Comparison of ENCODE assay signal across 16 cellular contexts in genomic region chr9:111601237-111602018, GRCh38. TPM values are rescaled to one million over a fixed set of nuclear protein-coding genes. Genes with fewer than 3 reads are reported as not detected.
DNase-seq lines count a peak whose midpoint lies in the region; ATAC-seq and TF ChIP-seq lines count a peak whose summit lies in the region.
"Had no signal": no experiment of that assay in that cellular context is flagged by ENCODE, and none has a peak within 500 bp of the region (broad histone marks: within the 10 kb centered on the region; RNA-seq: fewer than 3 reads in every experiment).

No MANE protein-coding gene starts in this region.

- peak overlapping the region; percentile 27 for H3K4me3 ChIP-seq in endodermal cell (ENCODE audit: low read length)
- H3K4me3 ChIP-seq in right cardiac atrium (ENCODE audit: low read length) = no peak overlapping the region
- H3K4me3 ChIP-seq in right atrium auricular region = no peak overlapping the region

- ATAC-seq in right cardiac atrium = no peak
- no peak for ATAC-seq in HG03342 (IDR thresholded peaks at IDR 0.05; ENCODE audit: unreplicated experiment)
- ATAC-seq: activated CD8-positive, alpha-beta T cell treated with anti-CD3 and anti-CD28 coated beads, Interleukin-2, amount 10 ng/mL, durations not matched to agents 7 days and 5 days; CD8-positive, alpha-beta T cell had no signal

- H3K9ac ChIP-seq in endodermal cell (ENCODE audit: extremely low read depth, low read length, poor library complexity, severe bottlenecking) = no peak overlapping the region

- H3K36me3 ChIP-seq in endodermal cell (ENCODE audit: control insufficient read depth, insufficient read depth, low read length) (peaks cover 11% of the 10 kb centered on the region), right atrium auricular region (peaks cover 2% of the 10 kb centered on the region)

- no peak overlapping the region for H3K4me3 Mint-ChIP-seq in endodermal cell
- H3K4me3 Mint-ChIP-seq in activated T-helper 2 cell treated with anti-CD3 and anti-CD28 coated beads, Interferon-gamma antibody, Interleukin-2, Interleukin-4, amounts not matched to agents 10 μg/mL and 5 μg/mL and 100 μg/mL, durations not matched to agents 14 hours and 24 hours and 36 hours (ENCODE audit: low read depth) = no peak overlapping the region
- H3K4me3 Mint-ChIP-seq: activated CD8-positive, alpha-beta T cell treated with anti-CD3 and anti-CD28 coated beads, Interleukin-2, amount 10 ng/mL, durations not matched to agents 7 days and 5 days; CD8-positive, alpha-beta T cell had no signal

- no peak overlapping the region for H3K27ac ChIP-seq in endodermal cell (ENCODE audit: low read depth, low read length)
- H3K27ac ChIP-seq in right cardiac atrium (ENCODE audit: low read length) = no peak overlapping the region
- H3K27ac ChIP-seq in right atrium auricular region = no peak overlapping the region

- H3K27me3 Mint-ChIP-seq in endodermal cell (ENCODE audit: insufficient read depth) = no peaks in the 10 kb centered on the region
- H3K27me3 Mint-ChIP-seq in activated T-helper 2 cell treated with anti-CD3 and anti-CD28 coated beads, Interferon-gamma antibody, Interleukin-2, Interleukin-4, amounts not matched to agents 10 μg/mL and 5 μg/mL and 100 μg/mL, durations not matched to agents 14 hours and 24 hours and 36 hours (ENCODE audit: low read depth) = peaks cover 39% of the 10 kb centered on the region

- H3K27ac Mint-ChIP-seq in endodermal cell = no peak overlapping the region
- H3K27ac Mint-ChIP-seq in activated T-helper 2 cell treated with anti-CD3 and anti-CD28 coated beads, Interferon-gamma antibody, Interleukin-2, Interleukin-4, amounts not matched to agents 10 μg/mL and 5 μg/mL and 100 μg/mL, durations not matched to agents 14 hours and 24 hours and 36 hours = no peak overlapping the region
- H3K27ac Mint-ChIP-seq: activated CD8-positive, alpha-beta T cell treated with anti-CD3 and anti-CD28 coated beads, Interleukin-2, amount 10 ng/mL, durations not matched to agents 7 days and 5 days; CD8-positive, alpha-beta T cell had no signal

- H3K27me3 ChIP-seq in endodermal cell (ENCODE audit: control insufficient read depth, insufficient read depth, low read length, poor library complexity, severe bottlenecking) (no peaks in the 10 kb centered on the region), right cardiac atrium (ENCODE audit: control insufficient read depth, insufficient read depth) (no peaks in the 10 kb centered on the region), right atrium auricular region (no peaks in the 10 kb centered on the region)

- intact Hi-C loops in right cardiac atrium (cut with DNase I) = no loop called here
- intact Hi-C loops in activated T-helper 2 cell treated with anti-CD3 and anti-CD28 coated beads, Interferon-gamma antibody, Interleukin-2, Interleukin-4, amounts not matched to agents 10 μg/mL and 5 μg/mL and 100 μg/mL, durations not matched to agents 14 hours and 24 hours and 36 hours (cut with micrococcal nuclease) = no loop called here

- WGBS in endodermal cell (ENCODE audit: insufficient coverage in 1 of 2, insufficient read length in 1 of 2), 2 experiments = 87 to 90% methylated on average over 6 to 10 of the region's 10 CpGs
- WGBS in right cardiac atrium = 68% methylated on average over 10 of the region's 10 CpGs

- H3K36me3 Mint-ChIP-seq in endodermal cell (ENCODE audit: low read depth) = peaks cover 14% of the 10 kb centered on the region
- no peaks in the 10 kb centered on the region for H3K36me3 Mint-ChIP-seq in activated T-helper 2 cell treated with anti-CD3 and anti-CD28 coated beads, Interferon-gamma antibody, Interleukin-2, Interleukin-4, amounts not matched to agents 10 μg/mL and 5 μg/mL and 100 μg/mL, durations not matched to agents 14 hours and 24 hours and 36 hours (ENCODE audit: low read depth)
- H3K36me3 Mint-ChIP-seq: CD8-positive, alpha-beta T cell had no signal

- H3K9me3 ChIP-seq in endodermal cell (ENCODE audit: control insufficient read depth, low read length) (peaks cover 9% of the 10 kb centered on the region), right cardiac atrium (ENCODE audit: control insufficient read depth, low read length) (no peaks in the 10 kb centered on the region), right atrium auricular region (no peaks in the 10 kb centered on the region)

- peaks cover 7% of the 10 kb centered on the region for H3K4me1 ChIP-seq in endodermal cell (ENCODE audit: control insufficient read depth, insufficient read depth, low read length)
- H3K4me1 ChIP-seq in right cardiac atrium (ENCODE audit: control insufficient read depth, insufficient read depth, low read length) = no peaks in the 10 kb centered on the region
- peaks cover 0 to 6% of the 10 kb centered on the region in 2 donors for H3K4me1 ChIP-seq in right atrium auricular region

- peaks cover 18% of the 10 kb centered on the region for H3K9me3 Mint-ChIP-seq in endodermal cell
- no peaks in the 10 kb centered on the region for H3K9me3 Mint-ChIP-seq in activated T-helper 2 cell treated with anti-CD3 and anti-CD28 coated beads, Interferon-gamma antibody, Interleukin-2, Interleukin-4, amounts not matched to agents 10 μg/mL and 5 μg/mL and 100 μg/mL, durations not matched to agents 14 hours and 24 hours and 36 hours
- H3K9me3 Mint-ChIP-seq: CD8-positive, alpha-beta T cell had no signal

- peaks cover 44% of the 10 kb centered on the region for H3K4me1 Mint-ChIP-seq in endodermal cell
- peaks cover 18% of the 10 kb centered on the region for H3K4me1 Mint-ChIP-seq in activated T-helper 2 cell treated with anti-CD3 and anti-CD28 coated beads, Interferon-gamma antibody, Interleukin-2, Interleukin-4, amounts not matched to agents 10 μg/mL and 5 μg/mL and 100 μg/mL, durations not matched to agents 14 hours and 24 hours and 36 hours (ENCODE audit: low read depth)

- peak; percentile 4 for DNase-seq in CD1c-positive myeloid dendritic cell (ENCODE audit: extremely low spot score)
- peak; percentile 20 for DNase-seq in LoVo (ENCODE audit: low spot score)
- no peak for DNase-seq in endodermal cell
- DNase-seq in myocyte (ENCODE audit: low read depth) = peak; percentile 32
- DNase-seq in right cardiac atrium = no peak
- no peak for DNase-seq in right atrium auricular region (ENCODE audit: low spot score)
- DNase-seq in activated T-helper 2 cell treated with anti-CD3 and anti-CD28 coated beads, Interferon-gamma antibody, Interleukin-2, Interleukin-4, amounts not matched to agents 10 μg/mL and 5 μg/mL and 100 μg/mL, durations not matched to agents 14 hours and 24 hours and 36 hours (ENCODE audit: low spot score) = no peak
- DNase-seq: activated CD8-positive, alpha-beta T cell treated with anti-CD3 and anti-CD28 coated beads, Interleukin-2, amount 10 ng/mL, durations not matched to agents 7 days and 5 days; amniotic stem cell; CD8-positive, alpha-beta T cell; NCI-H1105; NCI-H748 treated with DMSO at 0.1 percent for 48 hours; stimulated activated CD4-positive, alpha-beta T cell treated with anti-CD3 and anti-CD28 coated beads, Interleukin-4, amount 100 ng/mL, for 4 hours; substantia nigra; T-helper 1 cell had no signal

- TF ChIP-seq CTCF in endodermal cell (conservative IDR thresholded peaks at IDR 0.05) (no peak), right atrium auricular region (IDR thresholded peaks at IDR 0.05) (no peak)

RNA-seq across cellular contexts. Expression of gene PTGR1, which starts 2.0 kb away (rescaled TPM):
- total RNA-seq in endodermal cell (100 to 1,000 TPM; 204 to 442 TPM), myocyte (56.4 and 72.9 TPM in 2 replicates), right cardiac atrium (10 to 100 TPM; 30.9 to 52.0 (median 41.2) TPM), right atrium auricular region (10 to 100 TPM; 23.9 to 38.8 TPM)
- polyA plus RNA-seq in endodermal cell (2013, experiment 1 of 2) = 95.5 TPM
- polyA plus RNA-seq in endodermal cell (2013, experiment 2 of 2) = 87.1 TPM
- polyA plus RNA-seq in myocyte (2012) = 62.7 TPM
- polyA plus RNA-seq in right cardiac atrium = 22.4 TPM
- total RNA-seq in activated T-helper 2 cell treated with anti-CD3 and anti-CD28 coated beads, Interferon-gamma antibody, Interleukin-2, Interleukin-4, amounts not matched to agents 10 μg/mL and 5 μg/mL and 100 μg/mL, durations not matched to agents 14 hours and 24 hours and 36 hours = 1.4 and 1.8 TPM in 2 replicates
- total RNA-seq: activated CD8-positive, alpha-beta T cell treated with anti-CD3 and anti-CD28 coated beads, Interleukin-2, amount 10 ng/mL, durations not matched to agents 7 days and 5 days; CD8-positive, alpha-beta T cell had no signal

RNA-seq across cellular contexts. Expression of gene DNAJC25, which starts 29.7 kb away (rescaled TPM):
- total RNA-seq in endodermal cell (1 to 10 TPM; 6.3 to 7.4 TPM), myocyte (8.5 and 9.3 TPM in 2 replicates), right cardiac atrium (1 to 10 TPM; 4.4 to 7.2 (median 5.8) TPM), right atrium auricular region (1 to 10 TPM; 5.3 to 8.7 TPM)
- 9.3 TPM for polyA plus RNA-seq in endodermal cell (2013, experiment 1 of 2)
- polyA plus RNA-seq in endodermal cell (2013, experiment 2 of 2) = 10.1 TPM
- 4.3 TPM for polyA plus RNA-seq in myocyte (2012)
- polyA plus RNA-seq in right cardiac atrium = 5.0 TPM
- total RNA-seq in activated T-helper 2 cell treated with anti-CD3 and anti-CD28 coated beads, Interferon-gamma antibody, Interleukin-2, Interleukin-4, amounts not matched to agents 10 μg/mL and 5 μg/mL and 100 μg/mL, durations not matched to agents 14 hours and 24 hours and 36 hours = 7.3 and 7.4 TPM in 2 replicates

RNA-seq across cellular contexts. Expression of gene GNG10, which starts 60.0 kb away (rescaled TPM):
- total RNA-seq in endodermal cell (10 to 100 TPM; 27.7 to 39.7 TPM), myocyte (62.6 and 64.2 TPM in 2 replicates), right cardiac atrium (10 to 100 TPM; 24.7 to 31.9 (median 29.4) TPM), right atrium auricular region (10 to 100 TPM; 44.5 to 45.1 TPM)
- polyA plus RNA-seq in endodermal cell (2013, experiment 1 of 2) = 41.3 TPM
- 42.2 TPM for polyA plus RNA-seq in endodermal cell (2013, experiment 2 of 2)
- 30.4 TPM for polyA plus RNA-seq in myocyte (2012)
- 41.9 TPM for polyA plus RNA-seq in right cardiac atrium
- total RNA-seq in activated T-helper 2 cell treated with anti-CD3 and anti-CD28 coated beads, Interferon-gamma antibody, Interleukin-2, Interleukin-4, amounts not matched to agents 10 μg/mL and 5 μg/mL and 100 μg/mL, durations not matched to agents 14 hours and 24 hours and 36 hours = 30.7 and 30.9 TPM in 2 replicates

Comparison
In these comparisons a context has a peak if more than half of its experiments do, and no peak if none do; other contexts are left out.
1. DNase-seq: peak in CD1c-positive myeloid dendritic cell (single experiment), LoVo (single experiment) and myocyte (single experiment); none in endodermal cell (single experiment), right cardiac atrium (0 of 3), right atrium auricular region (single experiment) and activated T-helper 2 cell treated with anti-CD3 and anti-CD28 coated beads, Interferon-gamma antibody, Interleukin-2, Interleukin-4, amounts not matched to agents 10 μg/mL and 5 μg/mL and 100 μg/mL, durations not matched to agents 14 hours and 24 hours and 36 hours (single experiment).